ENCODE assay signal across 1 cellular context in the genomic region with DNA sequence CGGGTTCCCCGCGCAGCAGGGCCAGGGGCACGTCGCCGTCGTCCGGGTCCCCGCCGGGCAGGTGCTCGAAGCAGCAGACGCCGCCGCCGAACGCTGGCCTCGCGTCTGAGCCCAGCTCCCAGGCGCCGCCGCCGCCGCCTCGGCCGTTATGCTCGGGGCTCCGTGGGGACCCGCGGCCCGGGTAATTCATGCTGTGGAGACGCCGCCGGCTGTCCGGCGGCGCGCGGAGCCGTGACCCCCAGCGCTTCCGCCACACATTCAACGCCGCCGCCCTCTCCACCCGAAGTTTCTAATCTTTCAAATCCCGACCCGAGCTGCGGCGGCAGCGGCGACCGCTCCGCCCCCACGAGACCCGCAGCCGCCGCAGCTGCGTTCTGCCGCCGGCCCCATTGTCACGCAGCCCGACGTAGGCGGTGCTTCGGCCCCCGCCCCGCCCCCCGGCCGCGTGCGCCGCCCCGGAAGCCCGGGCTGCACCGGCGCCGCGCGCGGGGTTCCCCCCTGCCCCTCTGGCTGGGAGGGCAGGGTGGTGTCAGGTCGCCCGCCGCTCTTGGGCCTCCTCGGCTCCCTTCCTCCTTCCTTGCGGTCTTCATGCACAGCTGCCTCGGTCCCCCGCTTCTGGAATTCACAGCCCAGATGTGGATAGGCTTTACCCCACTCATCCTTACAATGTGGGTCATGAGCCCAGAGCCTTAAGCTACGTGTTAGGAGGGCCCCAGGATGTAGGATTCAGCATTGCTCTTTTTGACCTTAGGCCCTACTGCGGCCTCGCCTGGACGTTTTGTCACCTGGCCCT.
TF ChIP-seq lines count a peak whose summit lies in the region.

A gene (minus strand): TSS at position 415 of the 793 bp plus-strand sequence. CDS start 225 bp downstream, at position 190.

TF ChIP-seq in HepG2, 621 proteins besides CTCF, POLR2A, EP300 and RAD21 (continued from another document and continues in another):
- TF ChIP-seq, protein P1, sequence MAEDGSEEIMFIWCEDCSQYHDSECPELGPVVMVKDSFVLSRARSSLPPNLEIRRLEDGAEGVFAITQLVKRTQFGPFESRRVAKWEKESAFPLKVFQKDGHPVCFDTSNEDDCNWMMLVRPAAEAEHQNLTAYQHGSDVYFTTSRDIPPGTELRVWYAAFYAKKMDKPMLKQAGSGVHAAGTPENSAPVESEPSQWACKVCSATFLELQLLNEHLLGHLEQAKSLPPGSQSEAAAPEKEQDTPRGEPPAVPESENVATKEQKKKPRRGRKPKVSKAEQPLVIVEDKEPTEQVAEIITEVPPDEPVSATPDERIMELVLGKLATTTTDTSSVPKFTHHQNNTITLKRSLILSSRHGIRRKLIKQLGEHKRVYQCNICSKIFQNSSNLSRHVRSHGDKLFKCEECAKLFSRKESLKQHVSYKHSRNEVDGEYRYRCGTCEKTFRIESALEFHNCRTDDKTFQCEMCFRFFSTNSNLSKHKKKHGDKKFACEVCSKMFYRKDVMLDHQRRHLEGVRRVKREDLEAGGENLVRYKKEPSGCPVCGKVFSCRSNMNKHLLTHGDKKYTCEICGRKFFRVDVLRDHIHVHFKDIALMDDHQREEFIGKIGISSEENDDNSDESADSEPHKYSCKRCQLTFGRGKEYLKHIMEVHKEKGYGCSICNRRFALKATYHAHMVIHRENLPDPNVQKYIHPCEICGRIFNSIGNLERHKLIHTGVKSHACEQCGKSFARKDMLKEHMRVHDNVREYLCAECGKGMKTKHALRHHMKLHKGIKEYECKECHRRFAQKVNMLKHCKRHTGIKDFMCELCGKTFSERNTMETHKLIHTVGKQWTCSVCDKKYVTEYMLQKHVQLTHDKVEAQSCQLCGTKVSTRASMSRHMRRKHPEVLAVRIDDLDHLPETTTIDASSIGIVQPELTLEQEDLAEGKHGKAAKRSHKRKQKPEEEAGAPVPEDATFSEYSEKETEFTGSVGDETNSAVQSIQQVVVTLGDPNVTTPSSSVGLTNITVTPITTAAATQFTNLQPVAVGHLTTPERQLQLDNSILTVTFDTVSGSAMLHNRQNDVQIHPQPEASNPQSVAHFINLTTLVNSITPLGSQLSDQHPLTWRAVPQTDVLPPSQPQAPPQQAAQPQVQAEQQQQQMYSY (CRISPR knock-in tag; IDR thresholded peaks at IDR 0.05) = no peak
- no peak for TF ChIP-seq IKZF4 (CRISPR knock-in tag; IDR thresholded peaks at IDR 0.05; ENCODE audit: borderline replicate concordance, low read depth, not compliant biosample characterization)
- no peak for TF ChIP-seq ZNF235 (CRISPR knock-in tag; IDR thresholded peaks at IDR 0.05; ENCODE audit: borderline replicate concordance)
- no peak for TF ChIP-seq SRSF9 (IDR thresholded peaks at IDR 0.05; ENCODE audit: borderline replicate concordance, insufficient read depth, low read depth, low read length, poor library complexity, severe bottlenecking)
- no peak for TF ChIP-seq ZNF501 (CRISPR knock-in tag; IDR thresholded peaks at IDR 0.05)
- TF ChIP-seq, protein P2, sequence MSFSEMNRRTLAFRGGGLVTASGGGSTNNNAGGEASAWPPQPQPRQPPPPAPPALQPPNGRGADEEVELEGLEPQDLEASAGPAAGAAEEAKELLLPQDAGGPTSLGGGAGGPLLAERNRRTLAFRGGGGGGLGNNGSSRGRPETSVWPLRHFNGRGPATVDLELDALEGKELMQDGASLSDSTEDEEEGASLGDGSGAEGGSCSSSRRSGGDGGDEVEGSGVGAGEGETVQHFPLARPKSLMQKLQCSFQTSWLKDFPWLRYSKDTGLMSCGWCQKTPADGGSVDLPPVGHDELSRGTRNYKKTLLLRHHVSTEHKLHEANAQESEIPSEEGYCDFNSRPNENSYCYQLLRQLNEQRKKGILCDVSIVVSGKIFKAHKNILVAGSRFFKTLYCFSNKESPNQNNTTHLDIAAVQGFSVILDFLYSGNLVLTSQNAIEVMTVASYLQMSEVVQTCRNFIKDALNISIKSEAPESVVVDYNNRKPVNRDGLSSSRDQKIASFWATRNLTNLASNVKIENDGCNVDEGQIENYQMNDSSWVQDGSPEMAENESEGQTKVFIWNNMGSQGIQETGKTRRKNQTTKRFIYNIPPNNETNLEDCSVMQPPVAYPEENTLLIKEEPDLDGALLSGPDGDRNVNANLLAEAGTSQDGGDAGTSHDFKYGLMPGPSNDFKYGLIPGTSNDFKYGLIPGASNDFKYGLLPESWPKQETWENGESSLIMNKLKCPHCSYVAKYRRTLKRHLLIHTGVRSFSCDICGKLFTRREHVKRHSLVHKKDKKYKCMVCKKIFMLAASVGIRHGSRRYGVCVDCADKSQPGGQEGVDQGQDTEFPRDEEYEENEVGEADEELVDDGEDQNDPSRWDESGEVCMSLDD (CRISPR knock-in tag; IDR thresholded peaks at IDR 0.05; ENCODE audit: borderline replicate concordance) = peak; percentile 20; the same call in 1 of the 2 replicates
- TF ChIP-seq HMGA1 (CRISPR knock-in tag; conservative IDR thresholded peaks at IDR 0.05) = no peak
- no peak for TF ChIP-seq ZNF724P (CRISPR knock-in tag; IDR thresholded peaks at IDR 0.05; ENCODE audit: borderline replicate concordance)
- no peak for TF ChIP-seq ZFP36 (IDR thresholded peaks at IDR 0.05; ENCODE audit: borderline replicate concordance, low read depth, low read length, partially characterized antibody)
- TF ChIP-seq, protein P3, sequence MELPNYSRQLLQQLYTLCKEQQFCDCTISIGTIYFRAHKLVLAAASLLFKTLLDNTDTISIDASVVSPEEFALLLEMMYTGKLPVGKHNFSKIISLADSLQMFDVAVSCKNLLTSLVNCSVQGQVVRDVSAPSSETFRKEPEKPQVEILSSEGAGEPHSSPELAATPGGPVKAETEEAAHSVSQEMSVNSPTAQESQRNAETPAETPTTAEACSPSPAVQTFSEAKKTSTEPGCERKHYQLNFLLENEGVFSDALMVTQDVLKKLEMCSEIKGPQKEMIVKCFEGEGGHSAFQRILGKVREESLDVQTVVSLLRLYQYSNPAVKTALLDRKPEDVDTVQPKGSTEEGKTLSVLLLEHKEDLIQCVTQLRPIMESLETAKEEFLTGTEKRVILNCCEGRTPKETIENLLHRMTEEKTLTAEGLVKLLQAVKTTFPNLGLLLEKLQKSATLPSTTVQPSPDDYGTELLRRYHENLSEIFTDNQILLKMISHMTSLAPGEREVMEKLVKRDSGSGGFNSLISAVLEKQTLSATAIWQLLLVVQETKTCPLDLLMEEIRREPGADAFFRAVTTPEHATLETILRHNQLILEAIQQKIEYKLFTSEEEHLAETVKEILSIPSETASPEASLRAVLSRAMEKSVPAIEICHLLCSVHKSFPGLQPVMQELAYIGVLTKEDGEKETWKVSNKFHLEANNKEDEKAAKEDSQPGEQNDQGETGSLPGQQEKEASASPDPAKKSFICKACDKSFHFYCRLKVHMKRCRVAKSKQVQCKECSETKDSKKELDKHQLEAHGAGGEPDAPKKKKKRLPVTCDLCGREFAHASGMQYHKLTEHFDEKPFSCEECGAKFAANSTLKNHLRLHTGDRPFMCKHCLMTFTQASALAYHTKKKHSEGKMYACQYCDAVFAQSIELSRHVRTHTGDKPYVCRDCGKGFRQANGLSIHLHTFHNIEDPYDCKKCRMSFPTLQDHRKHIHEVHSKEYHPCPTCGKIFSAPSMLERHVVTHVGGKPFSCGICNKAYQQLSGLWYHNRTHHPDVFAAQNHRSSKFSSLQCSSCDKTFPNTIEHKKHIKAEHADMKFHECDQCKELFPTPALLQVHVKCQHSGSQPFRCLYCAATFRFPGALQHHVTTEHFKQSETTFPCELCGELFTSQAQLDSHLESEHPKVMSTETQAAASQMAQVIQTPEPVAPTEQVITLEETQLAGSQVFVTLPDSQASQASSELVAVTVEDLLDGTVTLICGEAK (IDR thresholded peaks at IDR 0.05) = no peak
- TF ChIP-seq, protein P3 (CRISPR knock-in tag; IDR thresholded peaks at IDR 0.05) = 0 out of 2 replicates have a peak, but pooled peaks have one; percentile 26
- no peak for TF ChIP-seq MZF1 (CRISPR knock-in tag; IDR thresholded peaks at IDR 0.05; ENCODE audit: borderline replicate concordance)
- TF ChIP-seq FIP1L1 (IDR thresholded peaks at IDR 0.05; ENCODE audit: borderline replicate concordance, insufficient read depth, low read depth, low read length) = no peak
- TF ChIP-seq, protein P4, sequence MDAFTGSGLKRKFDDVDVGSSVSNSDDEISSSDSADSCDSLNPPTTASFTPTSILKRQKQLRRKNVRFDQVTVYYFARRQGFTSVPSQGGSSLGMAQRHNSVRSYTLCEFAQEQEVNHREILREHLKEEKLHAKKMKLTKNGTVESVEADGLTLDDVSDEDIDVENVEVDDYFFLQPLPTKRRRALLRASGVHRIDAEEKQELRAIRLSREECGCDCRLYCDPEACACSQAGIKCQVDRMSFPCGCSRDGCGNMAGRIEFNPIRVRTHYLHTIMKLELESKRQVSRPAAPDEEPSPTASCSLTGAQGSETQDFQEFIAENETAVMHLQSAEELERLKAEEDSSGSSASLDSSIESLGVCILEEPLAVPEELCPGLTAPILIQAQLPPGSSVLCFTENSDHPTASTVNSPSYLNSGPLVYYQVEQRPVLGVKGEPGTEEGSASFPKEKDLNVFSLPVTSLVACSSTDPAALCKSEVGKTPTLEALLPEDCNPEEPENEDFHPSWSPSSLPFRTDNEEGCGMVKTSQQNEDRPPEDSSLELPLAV (CRISPR knock-in tag; conservative IDR thresholded peaks at IDR 0.05; ENCODE audit: low read depth) = 0 out of 2 replicates have a peak, but pooled peaks have one; percentile 35
- TF ChIP-seq ZMAT3 (CRISPR knock-in tag; conservative IDR thresholded peaks at IDR 0.05) = no peak; the same call in 1 of the 2 replicates
- TF ChIP-seq, protein P5, sequence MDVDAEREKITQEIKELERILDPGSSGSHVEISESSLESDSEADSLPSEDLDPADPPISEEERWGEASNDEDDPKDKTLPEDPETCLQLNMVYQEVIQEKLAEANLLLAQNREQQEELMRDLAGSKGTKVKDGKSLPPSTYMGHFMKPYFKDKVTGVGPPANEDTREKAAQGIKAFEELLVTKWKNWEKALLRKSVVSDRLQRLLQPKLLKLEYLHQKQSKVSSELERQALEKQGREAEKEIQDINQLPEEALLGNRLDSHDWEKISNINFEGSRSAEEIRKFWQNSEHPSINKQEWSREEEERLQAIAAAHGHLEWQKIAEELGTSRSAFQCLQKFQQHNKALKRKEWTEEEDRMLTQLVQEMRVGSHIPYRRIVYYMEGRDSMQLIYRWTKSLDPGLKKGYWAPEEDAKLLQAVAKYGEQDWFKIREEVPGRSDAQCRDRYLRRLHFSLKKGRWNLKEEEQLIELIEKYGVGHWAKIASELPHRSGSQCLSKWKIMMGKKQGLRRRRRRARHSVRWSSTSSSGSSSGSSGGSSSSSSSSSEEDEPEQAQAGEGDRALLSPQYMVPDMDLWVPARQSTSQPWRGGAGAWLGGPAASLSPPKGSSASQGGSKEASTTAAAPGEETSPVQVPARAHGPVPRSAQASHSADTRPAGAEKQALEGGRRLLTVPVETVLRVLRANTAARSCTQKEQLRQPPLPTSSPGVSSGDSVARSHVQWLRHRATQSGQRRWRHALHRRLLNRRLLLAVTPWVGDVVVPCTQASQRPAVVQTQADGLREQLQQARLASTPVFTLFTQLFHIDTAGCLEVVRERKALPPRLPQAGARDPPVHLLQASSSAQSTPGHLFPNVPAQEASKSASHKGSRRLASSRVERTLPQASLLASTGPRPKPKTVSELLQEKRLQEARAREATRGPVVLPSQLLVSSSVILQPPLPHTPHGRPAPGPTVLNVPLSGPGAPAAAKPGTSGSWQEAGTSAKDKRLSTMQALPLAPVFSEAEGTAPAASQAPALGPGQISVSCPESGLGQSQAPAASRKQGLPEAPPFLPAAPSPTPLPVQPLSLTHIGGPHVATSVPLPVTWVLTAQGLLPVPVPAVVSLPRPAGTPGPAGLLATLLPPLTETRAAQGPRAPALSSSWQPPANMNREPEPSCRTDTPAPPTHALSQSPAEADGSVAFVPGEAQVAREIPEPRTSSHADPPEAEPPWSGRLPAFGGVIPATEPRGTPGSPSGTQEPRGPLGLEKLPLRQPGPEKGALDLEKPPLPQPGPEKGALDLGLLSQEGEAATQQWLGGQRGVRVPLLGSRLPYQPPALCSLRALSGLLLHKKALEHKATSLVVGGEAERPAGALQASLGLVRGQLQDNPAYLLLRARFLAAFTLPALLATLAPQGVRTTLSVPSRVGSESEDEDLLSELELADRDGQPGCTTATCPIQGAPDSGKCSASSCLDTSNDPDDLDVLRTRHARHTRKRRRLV (CRISPR knock-in tag; IDR thresholded peaks at IDR 0.05) = no peak
- TF ChIP-seq SALL2 (CRISPR knock-in tag; IDR thresholded peaks at IDR 0.05) = peak; percentile 80
- TF ChIP-seq, protein P6, sequence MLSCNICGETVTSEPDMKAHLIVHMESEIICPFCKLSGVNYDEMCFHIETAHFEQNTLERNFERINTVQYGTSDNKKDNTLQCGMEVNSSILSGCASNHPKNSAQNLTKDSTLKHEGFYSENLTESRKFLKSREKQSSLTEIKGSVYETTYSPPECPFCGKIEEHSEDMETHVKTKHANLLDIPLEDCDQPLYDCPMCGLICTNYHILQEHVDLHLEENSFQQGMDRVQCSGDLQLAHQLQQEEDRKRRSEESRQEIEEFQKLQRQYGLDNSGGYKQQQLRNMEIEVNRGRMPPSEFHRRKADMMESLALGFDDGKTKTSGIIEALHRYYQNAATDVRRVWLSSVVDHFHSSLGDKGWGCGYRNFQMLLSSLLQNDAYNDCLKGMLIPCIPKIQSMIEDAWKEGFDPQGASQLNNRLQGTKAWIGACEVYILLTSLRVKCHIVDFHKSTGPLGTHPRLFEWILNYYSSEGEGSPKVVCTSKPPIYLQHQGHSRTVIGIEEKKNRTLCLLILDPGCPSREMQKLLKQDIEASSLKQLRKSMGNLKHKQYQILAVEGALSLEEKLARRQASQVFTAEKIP (CRISPR knock-in tag; IDR thresholded peaks at IDR 0.05; ENCODE audit: borderline replicate concordance) = no peak
- no peak for TF ChIP-seq ZNF616 (CRISPR knock-in tag; IDR thresholded peaks at IDR 0.05; ENCODE audit: low read depth)
- no peak for TF ChIP-seq ZNF382 (CRISPR knock-in tag; IDR thresholded peaks at IDR 0.05; ENCODE audit: borderline replicate concordance)
- TF ChIP-seq MLLT10 (CRISPR knock-in tag; IDR thresholded peaks at IDR 0.05) = no peak
- TF ChIP-seq ZNF766 (CRISPR knock-in tag; IDR thresholded peaks at IDR 0.05; ENCODE audit: borderline replicate concordance) = peak; percentile 36; the same call in 1 of the 2 replicates
- TF ChIP-seq SCMH1 (CRISPR knock-in tag; IDR thresholded peaks at IDR 0.05; ENCODE audit: borderline replicate concordance) = no peak
